ENCODE assay signal across 1 cellular context in the genomic region with DNA sequence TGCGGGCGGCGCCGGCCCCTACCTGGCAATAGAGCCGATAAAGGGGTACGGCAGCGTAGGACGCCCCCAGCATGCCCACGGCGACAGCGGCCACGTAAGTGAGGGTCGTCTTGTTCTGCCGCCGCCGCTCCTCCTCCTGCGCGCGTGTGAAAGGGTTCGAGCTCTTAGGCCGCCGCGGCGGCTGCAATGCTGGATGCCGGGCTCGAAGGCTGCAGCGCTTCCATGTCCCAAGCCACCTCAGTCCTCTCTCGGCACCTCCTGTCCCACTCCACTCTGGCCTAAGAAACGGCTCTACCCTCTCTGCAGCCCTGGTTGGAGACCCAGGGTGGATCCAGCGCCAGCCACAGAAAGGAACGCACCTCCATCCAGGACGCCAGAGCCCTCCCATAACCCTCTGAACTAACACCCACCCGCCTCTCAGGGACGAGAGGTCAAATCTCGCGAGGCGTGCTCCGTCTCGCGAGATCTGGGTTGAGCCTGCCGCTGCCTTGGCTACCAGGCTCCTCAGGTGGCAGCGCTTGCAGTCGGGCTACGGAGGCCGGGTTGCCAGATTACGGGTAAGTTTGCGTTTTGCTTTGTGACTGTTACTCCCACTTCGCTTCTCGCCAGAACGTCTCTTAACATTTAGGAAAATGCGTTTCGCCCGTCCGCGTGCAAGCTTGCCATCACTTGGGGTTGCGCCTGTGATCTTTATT.
TF ChIP-seq lines count a peak whose summit lies in the region.

A gene with protein sequence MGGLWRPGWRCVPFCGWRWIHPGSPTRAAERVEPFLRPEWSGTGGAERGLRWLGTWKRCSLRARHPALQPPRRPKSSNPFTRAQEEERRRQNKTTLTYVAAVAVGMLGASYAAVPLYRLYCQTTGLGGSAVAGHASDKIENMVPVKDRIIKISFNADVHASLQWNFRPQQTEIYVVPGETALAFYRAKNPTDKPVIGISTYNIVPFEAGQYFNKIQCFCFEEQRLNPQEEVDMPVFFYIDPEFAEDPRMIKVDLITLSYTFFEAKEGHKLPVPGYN (minus strand): TSS at position 396 of the 695 bp plus-strand sequence. CDS start 8 bp downstream, at position 388.
A gene with protein sequence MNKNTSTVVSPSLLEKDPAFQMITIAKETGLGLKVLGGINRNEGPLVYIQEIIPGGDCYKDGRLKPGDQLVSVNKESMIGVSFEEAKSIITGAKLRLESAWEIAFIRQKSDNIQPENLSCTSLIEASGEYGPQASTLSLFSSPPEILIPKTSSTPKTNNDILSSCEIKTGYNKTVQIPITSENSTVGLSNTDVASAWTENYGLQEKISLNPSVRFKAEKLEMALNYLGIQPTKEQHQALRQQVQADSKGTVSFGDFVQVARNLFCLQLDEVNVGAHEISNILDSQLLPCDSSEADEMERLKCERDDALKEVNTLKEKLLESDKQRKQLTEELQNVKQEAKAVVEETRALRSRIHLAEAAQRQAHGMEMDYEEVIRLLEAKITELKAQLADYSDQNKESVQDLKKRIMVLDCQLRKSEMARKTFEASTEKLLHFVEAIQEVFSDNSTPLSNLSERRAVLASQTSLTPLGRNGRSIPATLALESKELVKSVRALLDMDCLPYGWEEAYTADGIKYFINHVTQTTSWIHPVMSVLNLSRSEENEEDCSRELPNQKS (plus strand): TSS at position 507 of the 695 bp plus-strand sequence. CDS start 17,455 bp downstream, outside the sequence.

TF ChIP-seq in K562, 482 proteins besides CTCF, POLR2A, EP300 and RAD21 (continued from another document and continues in another):
- TF ChIP-seq NR2C1 (IDR thresholded peaks at IDR 0.05) (peak; percentile 43; the same call in 1 of the 2 replicates), NR2C1 (tag; IDR thresholded peaks at IDR 0.05) (no peak), MYC (IDR thresholded peaks at IDR 0.05; ENCODE audit: low read depth, low read length) (no peak), MYC (CRISPR knock-in tag; IDR thresholded peaks at IDR 0.05; ENCODE audit: borderline replicate concordance, low read depth) (0 out of 2 replicates have a peak, but pooled peaks have one; percentile 45), ZBTB17 (CRISPR knock-in tag; IDR thresholded peaks at IDR 0.05) (no peak), LCOR (CRISPR knock-in tag; IDR thresholded peaks at IDR 0.05) (no peak), ZFP91 (CRISPR knock-in tag; IDR thresholded peaks at IDR 0.05) (no peak), MXI1 (IDR thresholded peaks at IDR 0.05; ENCODE audit: low read depth, low read length) (peak; percentile 82; the same call in 1 of the 2 replicates), ZNF217 (CRISPR knock-in tag; IDR thresholded peaks at IDR 0.05) (no peak), ZBTB2 (IDR thresholded peaks at IDR 0.05) (0 out of 2 replicates have a peak, but pooled peaks have one; percentile 40), ZFX (CRISPR knock-in tag; IDR thresholded peaks at IDR 0.05) (peak; percentile 51), TAF15 (IDR thresholded peaks at IDR 0.05; ENCODE audit: low read depth, low read length) (no peak), ZNF212 (CRISPR knock-in tag; IDR thresholded peaks at IDR 0.05) (no peak), POU5F1 (IDR thresholded peaks at IDR 0.05; ENCODE audit: borderline replicate concordance, low read depth, low read length, partially characterized antibody) (no peak), NELFE (IDR thresholded peaks at IDR 0.05; ENCODE audit: insufficient read depth, insufficient read length) (no peak), SREBF1 (IDR thresholded peaks at IDR 0.05; ENCODE audit: borderline replicate concordance, low read depth, low read length) (no peak), ATF7 (IDR thresholded peaks at IDR 0.05) (no peak; the same call in none of the 2 replicates), TCF3 (CRISPR knock-in tag; IDR thresholded peaks at IDR 0.05) (no peak), ARHGAP35 (IDR thresholded peaks at IDR 0.05; ENCODE audit: partially characterized antibody) (peak; percentile 98), STAT5A (IDR thresholded peaks at IDR 0.05; ENCODE audit: borderline replicate concordance, low read length) (no peak), C11orf30 (IDR thresholded peaks at IDR 0.05; ENCODE audit: low read depth) (peak; percentile 27; the same call in 1 of the 2 replicates), NFXL1 (CRISPR knock-in tag; IDR thresholded peaks at IDR 0.05) (no peak), ETV6 (IDR thresholded peaks at IDR 0.05; ENCODE audit: borderline replicate concordance in 1 of 2, low read depth in 2 of 2, low read length in 1 of 2) (no peak), ETV6 (CRISPR knock-in tag; IDR thresholded peaks at IDR 0.05; ENCODE audit: borderline replicate concordance) (no peak), CHD4 (IDR thresholded peaks at IDR 0.05; ENCODE audit: insufficient read depth, insufficient replicate concordance, low read depth, low read length, poor library complexity, severe bottlenecking) (no peak), DMBX1 (CRISPR knock-in tag; IDR thresholded peaks at IDR 0.05; ENCODE audit: borderline replicate concordance) (no peak), TAL1 (IDR thresholded peaks at IDR 0.05) (no peak), DDX20 (tag; IDR thresholded peaks at IDR 0.05; ENCODE audit: low read depth) (no peak), VEZF1 (CRISPR knock-in tag; IDR thresholded peaks at IDR 0.05) (peak; percentile 59), HNRNPK (IDR thresholded peaks at IDR 0.05; ENCODE audit: low read depth, low read length, poor library complexity, severe bottlenecking) (no peak), GTF2B (IDR thresholded peaks at IDR 0.05; ENCODE audit: extremely low read depth, insufficient read length) (no peak), CREBBP (IDR thresholded peaks at IDR 0.05; ENCODE audit: low read depth, low read length) (no peak), FOSL1 (tag; conservative IDR thresholded peaks at IDR 0.05) (no peak), ZNF3 (CRISPR knock-in tag; IDR thresholded peaks at IDR 0.05) (no peak), TAF7 (tag; IDR thresholded peaks at IDR 0.05) (no peak), EP400 (IDR thresholded peaks at IDR 0.05) (peak; percentile 66), ERF (CRISPR knock-in tag; IDR thresholded peaks at IDR 0.05) (0 out of 2 replicates have a peak, but pooled peaks have one; percentile 31), ZNF274 (IDR thresholded peaks at IDR 0.05; ENCODE audit: borderline replicate concordance, low read depth, low read length) (no peak), MAFF (IDR thresholded peaks at IDR 0.05; ENCODE audit: low read length) (peak; percentile 82; the same call in 1 of the 2 replicates), HNRNPLL (IDR thresholded peaks at IDR 0.05; ENCODE audit: low read depth, low read length, poor library complexity, severe bottlenecking) (peak; percentile 28), STAT5B (CRISPR knock-in tag; IDR thresholded peaks at IDR 0.05) (no peak), NBN (IDR thresholded peaks at IDR 0.05; ENCODE audit: low read depth) (no peak), XRCC5 (IDR thresholded peaks at IDR 0.05; ENCODE audit: low read depth, low read length) (no peak), LEF1 (IDR thresholded peaks at IDR 0.05) (no peak), RBM17 (IDR thresholded peaks at IDR 0.05; ENCODE audit: borderline replicate concordance, low read depth, low read length) (no peak), CHD2 (IDR thresholded peaks at IDR 0.05; ENCODE audit: low read depth, low read length) (peak; percentile 100), ZNF589 (CRISPR knock-in tag; IDR thresholded peaks at IDR 0.05; ENCODE audit: low read depth) (no peak), RUNX1 (IDR thresholded peaks at IDR 0.05; ENCODE audit: low read depth) (no peak), SPI1 (IDR thresholded peaks at IDR 0.05; ENCODE audit: borderline replicate concordance, low read depth, low read length) (no peak)
- TF ChIP-seq, protein P1, sequence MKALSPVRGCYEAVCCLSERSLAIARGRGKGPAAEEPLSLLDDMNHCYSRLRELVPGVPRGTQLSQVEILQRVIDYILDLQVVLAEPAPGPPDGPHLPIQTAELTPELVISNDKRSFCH (CRISPR knock-in tag; IDR thresholded peaks at IDR 0.05), result no peak
- TF ChIP-seq, protein P1 (tag; IDR thresholded peaks at IDR 0.05), result no peak
- TF ChIP-seq, protein P2, sequence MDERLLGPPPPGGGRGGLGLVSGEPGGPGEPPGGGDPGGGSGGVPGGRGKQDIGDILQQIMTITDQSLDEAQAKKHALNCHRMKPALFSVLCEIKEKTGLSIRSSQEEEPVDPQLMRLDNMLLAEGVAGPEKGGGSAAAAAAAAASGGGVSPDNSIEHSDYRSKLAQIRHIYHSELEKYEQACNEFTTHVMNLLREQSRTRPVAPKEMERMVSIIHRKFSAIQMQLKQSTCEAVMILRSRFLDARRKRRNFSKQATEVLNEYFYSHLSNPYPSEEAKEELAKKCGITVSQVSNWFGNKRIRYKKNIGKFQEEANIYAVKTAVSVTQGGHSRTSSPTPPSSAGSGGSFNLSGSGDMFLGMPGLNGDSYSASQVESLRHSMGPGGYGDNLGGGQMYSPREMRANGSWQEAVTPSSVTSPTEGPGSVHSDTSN (CRISPR knock-in tag; IDR thresholded peaks at IDR 0.05; ENCODE audit: low read depth), result no peak
- TF ChIP-seq, protein P2 (tag; conservative IDR thresholded peaks at IDR 0.05; ENCODE audit: low read depth), result no peak
- TF ChIP-seq, protein P3, sequence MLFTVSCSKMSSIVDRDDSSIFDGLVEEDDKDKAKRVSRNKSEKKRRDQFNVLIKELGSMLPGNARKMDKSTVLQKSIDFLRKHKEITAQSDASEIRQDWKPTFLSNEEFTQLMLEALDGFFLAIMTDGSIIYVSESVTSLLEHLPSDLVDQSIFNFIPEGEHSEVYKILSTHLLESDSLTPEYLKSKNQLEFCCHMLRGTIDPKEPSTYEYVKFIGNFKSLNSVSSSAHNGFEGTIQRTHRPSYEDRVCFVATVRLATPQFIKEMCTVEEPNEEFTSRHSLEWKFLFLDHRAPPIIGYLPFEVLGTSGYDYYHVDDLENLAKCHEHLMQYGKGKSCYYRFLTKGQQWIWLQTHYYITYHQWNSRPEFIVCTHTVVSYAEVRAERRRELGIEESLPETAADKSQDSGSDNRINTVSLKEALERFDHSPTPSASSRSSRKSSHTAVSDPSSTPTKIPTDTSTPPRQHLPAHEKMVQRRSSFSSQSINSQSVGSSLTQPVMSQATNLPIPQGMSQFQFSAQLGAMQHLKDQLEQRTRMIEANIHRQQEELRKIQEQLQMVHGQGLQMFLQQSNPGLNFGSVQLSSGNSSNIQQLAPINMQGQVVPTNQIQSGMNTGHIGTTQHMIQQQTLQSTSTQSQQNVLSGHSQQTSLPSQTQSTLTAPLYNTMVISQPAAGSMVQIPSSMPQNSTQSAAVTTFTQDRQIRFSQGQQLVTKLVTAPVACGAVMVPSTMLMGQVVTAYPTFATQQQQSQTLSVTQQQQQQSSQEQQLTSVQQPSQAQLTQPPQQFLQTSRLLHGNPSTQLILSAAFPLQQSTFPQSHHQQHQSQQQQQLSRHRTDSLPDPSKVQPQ (CRISPR knock-in tag; IDR thresholded peaks at IDR 0.05; ENCODE audit: borderline replicate concordance), result no peak
